ENCODE assay signal across 1 cellular context in the genomic region with DNA sequence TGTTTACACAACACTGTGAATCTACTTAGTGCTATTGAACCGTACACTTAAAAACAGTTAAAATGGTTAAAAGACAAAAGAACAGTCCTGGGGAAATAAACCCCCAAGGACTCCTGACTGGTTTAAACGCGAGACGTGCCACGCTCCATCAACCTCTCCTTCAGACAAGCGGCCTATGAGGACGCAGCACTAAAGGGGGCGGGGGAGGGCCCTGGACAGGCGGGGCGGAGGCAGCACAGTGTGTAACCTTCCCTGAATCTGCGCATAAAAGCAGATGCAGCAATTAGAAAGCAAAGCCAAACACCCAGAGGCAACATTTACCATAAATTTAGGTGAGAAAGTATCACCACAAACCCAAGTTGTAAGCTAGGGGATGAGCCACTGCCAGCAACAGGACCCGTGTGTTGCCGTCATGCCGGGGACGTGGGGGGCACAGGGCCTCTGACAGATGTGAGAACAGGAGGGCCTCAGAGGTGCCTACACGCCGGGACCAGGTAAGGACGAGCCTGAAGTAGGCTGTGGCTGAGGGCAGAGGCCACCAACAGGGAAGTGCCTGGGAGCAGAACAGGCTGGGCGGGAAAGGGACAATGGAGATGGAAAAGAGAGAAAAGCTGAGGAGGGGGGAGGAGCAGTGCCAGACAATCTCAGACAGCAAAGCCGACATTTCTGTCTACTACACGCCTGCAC.
TF ChIP-seq lines count a peak whose summit lies in the region.

No MANE protein-coding gene starts in this region.

TF ChIP-seq in WTC11, 78 proteins besides CTCF, POLR2A, EP300 and RAD21 (continued from another document):
- TF ChIP-seq, protein P1, sequence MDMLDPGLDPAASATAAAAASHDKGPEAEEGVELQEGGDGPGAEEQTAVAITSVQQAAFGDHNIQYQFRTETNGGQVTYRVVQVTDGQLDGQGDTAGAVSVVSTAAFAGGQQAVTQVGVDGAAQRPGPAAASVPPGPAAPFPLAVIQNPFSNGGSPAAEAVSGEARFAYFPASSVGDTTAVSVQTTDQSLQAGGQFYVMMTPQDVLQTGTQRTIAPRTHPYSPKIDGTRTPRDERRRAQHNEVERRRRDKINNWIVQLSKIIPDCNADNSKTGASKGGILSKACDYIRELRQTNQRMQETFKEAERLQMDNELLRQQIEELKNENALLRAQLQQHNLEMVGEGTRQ (CRISPR knock-in tag; IDR thresholded peaks at IDR 0.05) = no peak
